ENCODE assay signal across 8 cellular contexts in genomic region chr12:107684029-107684790, GRCh38. TPM values are rescaled to one million over a fixed set of nuclear protein-coding genes. Genes with fewer than 3 reads are reported as not detected.
A peak's percentile ranks its signal among the peaks of the same experiment; 100 is the strongest.
DNase-seq lines count a peak whose midpoint lies in the region; ATAC-seq lines count a peak whose summit lies in the region.

No MANE protein-coding gene starts in this region.

- no peak for ATAC-seq in activated T-cell treated with anti-CD3 and anti-CD28 coated beads, Interleukin-2, amount 50 U/mL, for 4 hours
- no peak for ATAC-seq in stimulated activated naive B cell treated with anti-CD40 and anti-IgM and Interleukin-4, amounts not matched to agents 10 μg/mL and 1 μg/mL and 100 μg/mL, for 72 hours (replicated peaks)
- ATAC-seq in GM21528 (IDR thresholded peaks at IDR 0.05; ENCODE audit: low FRiP score, unreplicated experiment), result no peak

- no peaks in the 10 kb centered on the region for H3K27me3 Mint-ChIP-seq in activated T-cell treated with anti-CD3 and anti-CD28 coated beads, Interleukin-2, amount 50 U/mL, for 4 hours (ENCODE audit: low read depth)
- no peaks in the 10 kb centered on the region for H3K27me3 Mint-ChIP-seq in stimulated activated naive B cell treated with anti-CD40 and anti-IgM and Interleukin-4, amounts not matched to agents 10 μg/mL and 1 μg/mL and 100 μg/mL, for 72 hours

- H3K9me3 Mint-ChIP-seq in activated T-cell treated with anti-CD3 and anti-CD28 coated beads, Interleukin-2, amount 50 U/mL, for 4 hours, result no peaks in the 10 kb centered on the region
- peaks cover 1 to 4% of the 10 kb centered on the region in 2 donors for H3K9me3 Mint-ChIP-seq in stimulated activated naive B cell treated with anti-CD40 and anti-IgM and Interleukin-4, amounts not matched to agents 10 μg/mL and 1 μg/mL and 100 μg/mL, for 72 hours

- no peak for DNase-seq in activated T-cell treated with anti-CD3 and anti-CD28 coated beads, Interleukin-2, amount 50 U/mL, for 4 hours
- DNase-seq in activated T-cell treated with anti-CD3 and anti-CD28 coated beads for 4 hours (no peak), RKO (ENCODE audit: low spot score) (peak; percentile 20), fibroblast of gingiva (ENCODE audit: low read depth) (peak; percentile 49), retina (no peak), DMS153 (lab: John Stamatoyannopoulos, UW) (no peak)
- DNase-seq in stimulated activated naive B cell treated with anti-CD40 and anti-IgM and Interleukin-4, amounts not matched to agents 10 μg/mL and 1 μg/mL and 100 μg/mL, for 72 hours, result no peak

- peaks cover 11% of the 10 kb centered on the region for H3K36me3 Mint-ChIP-seq in activated T-cell treated with anti-CD3 and anti-CD28 coated beads, Interleukin-2, amount 50 U/mL, for 4 hours (ENCODE audit: insufficient read depth)
- peaks cover 9 to 37% of the 10 kb centered on the region in 2 donors for H3K36me3 Mint-ChIP-seq in stimulated activated naive B cell treated with anti-CD40 and anti-IgM and Interleukin-4, amounts not matched to agents 10 μg/mL and 1 μg/mL and 100 μg/mL, for 72 hours

- H3K27ac Mint-ChIP-seq in stimulated activated naive B cell treated with anti-CD40 and anti-IgM and Interleukin-4, amounts not matched to agents 10 μg/mL and 1 μg/mL and 100 μg/mL, for 72 hours, result peak overlapping the region; percentile 99

- H3K4me1 Mint-ChIP-seq in activated T-cell treated with anti-CD3 and anti-CD28 coated beads, Interleukin-2, amount 50 U/mL, for 4 hours (ENCODE audit: low read depth), result peaks cover 30% of the 10 kb centered on the region
- H3K4me1 Mint-ChIP-seq in stimulated activated naive B cell treated with anti-CD40 and anti-IgM and Interleukin-4, amounts not matched to agents 10 μg/mL and 1 μg/mL and 100 μg/mL, for 72 hours, result peaks cover 20 to 29% of the 10 kb centered on the region in 2 donors

- H3K4me3 Mint-ChIP-seq in activated T-cell treated with anti-CD3 and anti-CD28 coated beads, Interleukin-2, amount 50 U/mL, for 4 hours, result peak overlapping the region; percentile 90
- peak overlapping the region; percentile 90 to 94 for H3K4me3 Mint-ChIP-seq in stimulated activated naive B cell treated with anti-CD40 and anti-IgM and Interleukin-4, amounts not matched to agents 10 μg/mL and 1 μg/mL and 100 μg/mL, for 72 hours

RNA-seq across cellular contexts. Expression of gene PWP1, which starts 1.4 kb away (rescaled TPM):
- 100 to 1,000 TPM in 1 of 3 donors, 10 to 100 TPM in 2; 79.4 to 106 (median 97.3) TPM for total RNA-seq in activated T-cell treated with anti-CD3 and anti-CD28 coated beads, Interleukin-2, amount 50 U/mL, for 4 hours

Comparison
In these comparisons a context has a peak if more than half of its experiments do, and no peak if none do; other contexts are left out.
1. DNase-seq: peak in RKO (single experiment) and fibroblast of gingiva (single experiment); none in activated T-cell treated with anti-CD3 and anti-CD28 coated beads, Interleukin-2, amount 50 U/mL, for 4 hours (single experiment), activated T-cell treated with anti-CD3 and anti-CD28 coated beads for 4 hours (single experiment), stimulated activated naive B cell treated with anti-CD40 and anti-IgM and Interleukin-4, amounts not matched to agents 10 μg/mL and 1 μg/mL and 100 μg/mL, for 72 hours (single experiment), retina (single experiment) and DMS153 (single experiment).